In genomic region chr6:42782689-42783176, GRCh38 we compare ENCODE assay signal across 8 cellular contexts. TPM values are rescaled to one million over a fixed set of nuclear protein-coding genes. Genes with fewer than 3 reads are reported as not detected.
A peak's percentile ranks its signal among the peaks of the same experiment; 100 is the strongest.
DNase-seq lines count a peak whose midpoint lies in the region; ATAC-seq and TF ChIP-seq lines count a peak whose summit lies in the region.

No MANE protein-coding gene starts in this region.

- DNase-seq in GM04503 (ENCODE audit: low read depth) (peak; percentile 54), NCI-H526 (lab: John Stamatoyannopoulos, UW) (peak; percentile 68 to 76), dermis blood vessel endothelial cell (peak; percentile 91), right lobe of liver (peak; percentile 73 to 81 (median 80)), cortex of kidney (lab: John Stamatoyannopoulos, UW) (no peak)
- peak; percentile 70 to 73 for DNase-seq in activated CD4-positive, alpha-beta T cell treated with anti-CD3 and anti-CD28 coated beads, Interleukin-2, amount 50 U/mL, for 48 hours
- peak; percentile 66 for DNase-seq in stimulated activated CD4-positive, alpha-beta T cell treated with anti-CD3 and anti-CD28 coated beads, Interleukin-2, amount 100 ng/mL, for 4 hours (ENCODE audit: low read depth)

- intact Hi-C loops in right lobe of liver (cut with DNase I) = no loop called here

- ATAC-seq in HG03135 (IDR thresholded peaks at IDR 0.05; ENCODE audit: unreplicated experiment) (peak; percentile 11), right lobe of liver (peak; percentile 65 to 72 (median 70))

- 0% methylated on average over 28 of the region's 51 CpGs for WGBS in right lobe of liver (ENCODE audit: insufficient coverage, low coverage, low lambda C conversion rate, missing lambda C conversion rate)

- H3K27ac ChIP-seq in right lobe of liver = peak overlapping the region; percentile 100

- TF ChIP-seq POLR2A in right lobe of liver (IDR thresholded peaks at IDR 0.05) = peak; percentile 85

- H3K36me3 ChIP-seq in right lobe of liver = no peaks in the 10 kb centered on the region

- no peaks in the 10 kb centered on the region for H3K27me3 ChIP-seq in right lobe of liver

- H3K4me1 ChIP-seq in right lobe of liver = peaks cover 0 to 13% (median 7%) of the 10 kb centered on the region in 4 donors

- peak overlapping the region; percentile 71 to 83 (median 76) for H3K4me3 ChIP-seq in right lobe of liver

- TF ChIP-seq CTCF in right lobe of liver (IDR thresholded peaks at IDR 0.05) = no peak

- H3K9me3 ChIP-seq in right lobe of liver = no peaks in the 10 kb centered on the region

RNA-seq across cellular contexts. Expression of gene BICRAL, which starts 0.9 kb away (rescaled TPM):
- 4.9 and 6.8 TPM in 2 replicates for total RNA-seq in dermis blood vessel endothelial cell
- 1 to 10 TPM; 4.3 to 6.0 (median 5.5) TPM for total RNA-seq in right lobe of liver

RNA-seq across cellular contexts. Expression of gene TBCC, which starts 36.8 kb away (rescaled TPM):
- 41.9 and 53.4 TPM in 2 replicates for total RNA-seq in dermis blood vessel endothelial cell
- 10 to 100 TPM in 2 of 6 experiments, 1 to 10 TPM in 4; 5.4 to 12.2 (median 6.3) TPM for total RNA-seq in right lobe of liver
